Comparison of ENCODE assay signal across 8 cellular contexts in the genomic region with DNA sequence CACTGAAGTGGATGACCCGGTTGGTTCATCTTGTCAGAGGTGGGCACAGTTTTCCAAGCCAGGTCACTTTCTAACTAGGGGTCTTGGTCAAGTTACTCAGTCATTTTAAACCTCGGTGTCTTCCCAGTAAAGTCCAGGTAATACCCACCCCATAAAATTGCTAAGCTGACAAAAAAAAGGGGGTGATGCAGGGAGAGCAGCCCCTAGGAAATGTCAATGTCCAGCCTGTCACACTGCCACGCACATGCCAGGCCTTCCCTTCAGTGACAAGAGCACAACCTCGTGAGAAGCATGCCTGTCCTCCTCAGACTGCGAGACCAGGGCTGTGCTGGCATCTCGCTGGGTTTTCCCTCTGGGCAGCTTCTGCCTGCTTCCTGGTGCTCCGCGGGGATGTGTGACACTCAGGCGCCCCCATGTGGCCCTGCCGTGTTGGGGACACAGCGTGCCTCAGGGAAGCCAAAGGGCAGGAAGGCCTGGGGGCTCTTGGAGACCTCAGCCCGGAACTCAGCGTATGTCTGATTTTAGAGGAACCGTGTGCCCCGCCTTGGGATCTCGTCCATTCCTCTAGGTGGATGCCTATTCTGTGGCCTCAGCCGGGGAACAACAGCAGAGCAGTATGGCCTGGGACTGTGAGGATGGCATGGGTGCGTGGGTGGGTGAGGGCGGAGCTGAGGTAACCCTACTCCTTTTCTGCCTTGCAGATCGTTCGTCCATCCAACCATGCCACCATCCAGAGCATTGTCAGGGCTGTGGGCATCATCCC. TPM values are rescaled to one million over a fixed set of nuclear protein-coding genes. Genes with fewer than 3 reads are reported as not detected.
DNase-seq lines count a peak whose midpoint lies in the region; ATAC-seq, FAIRE-seq and TF ChIP-seq lines count a peak whose summit lies in the region.
"Had no signal": no experiment of that assay in that cellular context is flagged by ENCODE, and none has a peak within 500 bp of the region (broad histone marks: within the 10 kb centered on the region; RNA-seq: fewer than 3 reads in every experiment).

No MANE protein-coding gene starts in this region.

- no peak overlapping the region for H4K91ac ChIP-seq in H1 (replicated peaks; ENCODE audit: insufficient read length, low read length)

- no peaks in the 10 kb centered on the region for H3K23me2 ChIP-seq in H1 (ENCODE audit: low read depth, low read length)

- H3K4ac ChIP-seq in H1 (replicated peaks; ENCODE audit: insufficient read length, low read depth, low read length) = no peak overlapping the region

- no peak overlapping the region for H3K27ac Mint-ChIP-seq in mesothelial cell of epicardium

- no peaks in the 10 kb centered on the region for H3K9me3 Mint-ChIP-seq in mesothelial cell of epicardium

- POLR2A ChIA-PET in H1 (lab: Charles Lee; ENCODE audit: partially characterized antibody) = no interaction called here

- TF ChIP-seq RAD21 in H1 (IDR thresholded peaks at IDR 0.05 in 1 of 2, conservative IDR thresholded peaks at IDR 0.05 in 1 of 2; ENCODE audit: low read depth in 2 of 2, low read length in 2 of 2) = peak; percentile 96 to 97

- no peak overlapping the region for H3K9ac ChIP-seq in H1 (replicated peaks in 1 of 4; ENCODE audit: extremely low read depth in 1 of 4, low read depth in 3 of 4, low read length in 3 of 4)

- H3K36me3 Mint-ChIP-seq in mesothelial cell of epicardium = no peaks in the 10 kb centered on the region

- no peaks in the 10 kb centered on the region for H3K9me3 ChIP-seq in H1 (ENCODE audit: insufficient read depth in 2 of 2, low read depth in 1 of 2, low read length in 1 of 2)

- no peak overlapping the region for H2BK15ac ChIP-seq in H1 (ENCODE audit: low read length)

- H3K56ac ChIP-seq in H1 (replicated peaks; ENCODE audit: insufficient read length, low read depth, low read length) = no peak overlapping the region

- no peak overlapping the region for H3K27ac ChIP-seq in H1 (ENCODE audit: low read depth, low read length)

- no peaks in the 10 kb centered on the region for H3K36me3 ChIP-seq in H1 (ENCODE audit: control insufficient read depth in 2 of 4, insufficient read depth in 4 of 4, low read length in 3 of 4)

- no peak overlapping the region for H2BK120ac ChIP-seq in H1 (replicated peaks; ENCODE audit: low read depth, low read length)

- WGBS in H1 (ENCODE audit: extremely low coverage in 1 of 2, insufficient coverage in 1 of 2, insufficient read length in 1 of 2, insufficient replicate concordance in 2 of 2, low coverage in 1 of 2, low lambda C conversion rate in 2 of 2, missing lambda C conversion rate in 1 of 2), 2 experiments = 40% methylated on average over 19 of the region's 21 CpGs; no CpG with 5 or more reads in 1 of the 2 experiments

- no peak overlapping the region for H2BK5ac ChIP-seq in H1 (ENCODE audit: low read depth, low read length)

- peak; percentile 90 for TF ChIP-seq CTCF in GM12872 (IDR thresholded peaks at IDR 0.05; ENCODE audit: insufficient read depth, low read depth, low read length)
- TF ChIP-seq CTCF in H1 (IDR thresholded peaks at IDR 0.05; ENCODE audit: control extremely low read depth in 1 of 3, insufficient read depth in 1 of 3, low read depth in 1 of 3, low read length in 3 of 3) = peak; percentile 86 to 96 (median 95)
- peak; percentile 56 for TF ChIP-seq CTCF in mesothelial cell of epicardium (IDR thresholded peaks at IDR 0.05; ENCODE audit: unreplicated experiment)

- H3K27me3 ChIP-seq in H1 (replicated peaks in 1 of 4; ENCODE audit: control insufficient read depth in 3 of 4, extremely low read depth in 1 of 4, insufficient read depth in 3 of 4, low read length in 3 of 4) = no peaks in the 10 kb centered on the region

- no peak overlapping the region for H2AK5ac ChIP-seq in H1 (ENCODE audit: low read depth, low read length)

- no peak overlapping the region for H2BK12ac ChIP-seq in H1 (ENCODE audit: low read depth, low read length)

- peaks cover 3% of the 10 kb centered on the region for H3K4me1 Mint-ChIP-seq in mesothelial cell of epicardium

- TF ChIP-seq EP300 in H1 (IDR thresholded peaks at IDR 0.05; ENCODE audit: borderline replicate concordance in 1 of 2, low read depth in 2 of 2, low read length in 2 of 2) = no peak

- H3K18ac ChIP-seq in H1 (ENCODE audit: extremely low read depth, low read length) = no peak overlapping the region

- no peaks in the 10 kb centered on the region for H3K79me1 ChIP-seq in H1 (ENCODE audit: low read depth, low read length)

- DNase-seq in NCI-H748 treated with DMSO at 0.1 percent for 48 hours (lab: John Stamatoyannopoulos, UW) (peak; percentile 9), H1 (ENCODE audit: low read depth in 1 of 2, low spot score in 2 of 2) (peak; percentile 59 to 87), mesothelial cell of epicardium (ENCODE audit: low spot score in 2 of 2, unreplicated experiment in 2 of 2) (peak; percentile 58 to 85)
- peak; percentile 65 to 66 for DNase-seq in activated CD8-positive, alpha-beta memory T cell treated with anti-CD3 and anti-CD28 coated beads for 4 hours (ENCODE audit: low read depth in 2 of 2)
- DNase-seq in stimulated activated CD8-positive, alpha-beta memory T cell treated with anti-CD3 and anti-CD28 coated beads, Interleukin-2, amount 100 ng/mL, for 1 hour (ENCODE audit: low read depth in 2 of 2) = peak; percentile 53 to 68

- H3K27me3 Mint-ChIP-seq in mesothelial cell of epicardium (ENCODE audit: low read depth) = peaks cover 54% of the 10 kb centered on the region

- no peak for TF ChIP-seq POLR2A in H1 (IDR thresholded peaks at IDR 0.05; ENCODE audit: control extremely low read depth in 1 of 2, low read depth in 2 of 2, low read length in 2 of 2)

- H2BK20ac ChIP-seq in H1 (ENCODE audit: low read length) = no peak overlapping the region

- H3K14ac ChIP-seq in H1 (ENCODE audit: insufficient read length) = no peak overlapping the region

- no peaks in the 10 kb centered on the region for H4K20me1 ChIP-seq in H1 (replicated peaks in 1 of 2; ENCODE audit: control insufficient read depth in 1 of 2, insufficient read depth in 2 of 2, low read length in 2 of 2)

- no peak overlapping the region for H3K4me3 Mint-ChIP-seq in mesothelial cell of epicardium

- CTCF ChIA-PET in H1 (lab: Charles Lee; ENCODE audit: partially characterized antibody) = interaction anchor here (0.8 to 11.8 kb wide), 32 partner anchors 9 to 317 kb away, joined by 3 to 201 read pairs (median 5); a partner anchor contains a TSS

- ATAC-seq in HG03095 (IDR thresholded peaks at IDR 0.05; ENCODE audit: unreplicated experiment) = peak; percentile 68

- H3K4me1 ChIP-seq in H1 (replicated peaks in 1 of 4; ENCODE audit: control insufficient read depth in 3 of 4, insufficient read depth in 4 of 4, low read length in 3 of 4) = peaks cover 0 to 5% (median 0%) of the 10 kb centered on the region in 4 experiments; a peak in 3 of 7 replicates

- H4K5ac ChIP-seq in H1 (ENCODE audit: insufficient read length, low read depth, low read length) = peak overlapping the region; percentile 18

- FAIRE-seq in H1 (lab: Jason Lieb, UNC) = no peak

- H2AFZ ChIP-seq in H1 (ENCODE audit: low read length) = peak overlapping the region; percentile 99

- no peak overlapping the region for H4K8ac ChIP-seq in H1 (ENCODE audit: extremely low read depth, insufficient read depth, low read length)

- H3K4me2 ChIP-seq in H1 (ENCODE audit: insufficient read depth in 1 of 2, low read depth in 2 of 2, low read length in 2 of 2) = no peak overlapping the region

- no peak overlapping the region for H3K23ac ChIP-seq in H1 (ENCODE audit: insufficient read length)

- no peaks in the 10 kb centered on the region for H3K79me2 ChIP-seq in H1 (ENCODE audit: control insufficient read depth in 1 of 2, insufficient read depth in 2 of 2, low read length in 2 of 2)

- no peak overlapping the region for H3K4me3 ChIP-seq in H1 (ENCODE audit: extremely low read depth in 1 of 4, insufficient read depth in 2 of 4, low read depth in 3 of 4, low read length in 4 of 4)
- H3K4me3 ChIP-seq: skin epidermis had no signal

TF ChIP-seq in H1, 55 proteins besides CTCF, POLR2A, EP300 and RAD21 (continues in another document):
- TF ChIP-seq SUZ12 (IDR thresholded peaks at IDR 0.05; ENCODE audit: low read length) = no peak

RNA-seq across cellular contexts. Expression of a gene that starts 10.2 kb away (rescaled TPM):
- total RNA-seq in H1 (2021; fragmentation: NEBNext Ultra II Directional; extraction: Animal tissue kit (Norgen Biotek cat#: 25700)) = not detected in 2 replicates
- polyA plus RNA-seq in H1 (2011; rRNA removed) = not detected in 2 replicates
- not detected for polyA plus RNA-seq in H1 (2011; cell fraction: cytosol; rRNA removed)
- not detected for polyA plus RNA-seq in H1 (2011; cell fraction: nucleus; rRNA removed)
- polyA plus RNA-seq in H1 (2012, experiment 1 of 2) = not detected in 4 replicates
- not detected for polyA plus RNA-seq in H1 (2012, experiment 2 of 2)
- not detected for polyA plus RNA-seq in H1 (2013, experiment 1 of 2)
- not detected for polyA plus RNA-seq in H1 (2013, experiment 2 of 2)
- not detected in 2 replicates for polyA minus RNA-seq in H1 (2011; rRNA and poly(A)+ RNA removed)
- polyA minus RNA-seq in H1 (2011; cell fraction: cytosol; rRNA and poly(A)+ RNA removed) = not detected
- polyA minus RNA-seq in H1 (2011; cell fraction: nucleus; rRNA and poly(A)+ RNA removed) = not detected
- total RNA-seq in mesothelial cell of epicardium = not detected in 3 replicates

RNA-seq across cellular contexts. Expression of a gene that starts 12.1 kb away (rescaled TPM):
- 0.19 and 0.25 TPM in 2 replicates for total RNA-seq in H1 (2021; fragmentation: NEBNext Ultra II Directional; extraction: Animal tissue kit (Norgen Biotek cat#: 25700))
- 0.27 and 0.32 TPM in 2 replicates for polyA plus RNA-seq in H1 (2011; rRNA removed)
- 0.08 TPM for polyA plus RNA-seq in H1 (2011; cell fraction: cytosol; rRNA removed)
- 0.21 TPM for polyA plus RNA-seq in H1 (2011; cell fraction: nucleus; rRNA removed)
- polyA plus RNA-seq in H1 (2012, experiment 1 of 2) = 0.14 to 0.24 TPM (median 0.20 TPM) in 4 replicates
- polyA plus RNA-seq in H1 (2012, experiment 2 of 2) = 0.26 TPM
- polyA plus RNA-seq in H1 (2013, experiment 1 of 2) = 0.28 TPM
- 0.24 TPM for polyA plus RNA-seq in H1 (2013, experiment 2 of 2)
- 0.10 TPM in 1 of 2 replicates, not detected in the other for polyA minus RNA-seq in H1 (2011; rRNA and poly(A)+ RNA removed)
- not detected for polyA minus RNA-seq in H1 (2011; cell fraction: cytosol; rRNA and poly(A)+ RNA removed)
- not detected for polyA minus RNA-seq in H1 (2011; cell fraction: nucleus; rRNA and poly(A)+ RNA removed)
- total RNA-seq in mesothelial cell of epicardium = 1.7 to 2.1 TPM (median 1.8 TPM) in 3 replicates

RNA-seq across cellular contexts. Expression of a gene that starts 36.1 kb away (rescaled TPM):
- total RNA-seq in H1 (2021; fragmentation: NEBNext Ultra II Directional; extraction: Animal tissue kit (Norgen Biotek cat#: 25700)) = not detected in 2 replicates
- not detected in 2 replicates for polyA plus RNA-seq in H1 (2011; rRNA removed)
- polyA plus RNA-seq in H1 (2011; cell fraction: cytosol; rRNA removed) = not detected
- polyA plus RNA-seq in H1 (2011; cell fraction: nucleus; rRNA removed) = not detected
- 0.05 to 0.07 TPM (median 0.07 TPM) in 3 of 4 replicates, not detected in the other for polyA plus RNA-seq in H1 (2012, experiment 1 of 2)
- polyA plus RNA-seq in H1 (2012, experiment 2 of 2) = not detected
- polyA plus RNA-seq in H1 (2013, experiment 1 of 2) = not detected
- polyA plus RNA-seq in H1 (2013, experiment 2 of 2) = not detected
- not detected in 2 replicates for polyA minus RNA-seq in H1 (2011; rRNA and poly(A)+ RNA removed)
- not detected for polyA minus RNA-seq in H1 (2011; cell fraction: cytosol; rRNA and poly(A)+ RNA removed)
- not detected for polyA minus RNA-seq in H1 (2011; cell fraction: nucleus; rRNA and poly(A)+ RNA removed)
- total RNA-seq in mesothelial cell of epicardium = not detected in 3 replicates

Comparison
In these comparisons a context has a peak if more than half of its experiments do, and no peak if none do; other contexts are left out.
1. DNase-seq: peak in every context shown above with its lines; median percentile 73 in H1; 72 in mesothelial cell of epicardium; 66 in activated CD8-positive, alpha-beta memory T cell treated with anti-CD3 and anti-CD28 coated beads for 4 hours; 60 in stimulated activated CD8-positive, alpha-beta memory T cell treated with anti-CD3 and anti-CD28 coated beads, Interleukin-2, amount 100 ng/mL, for 1 hour; 9 in NCI-H748 treated with DMSO at 0.1 percent for 48 hours.